6 cellular contexts compared by ENCODE assay signal in the genomic region with DNA sequence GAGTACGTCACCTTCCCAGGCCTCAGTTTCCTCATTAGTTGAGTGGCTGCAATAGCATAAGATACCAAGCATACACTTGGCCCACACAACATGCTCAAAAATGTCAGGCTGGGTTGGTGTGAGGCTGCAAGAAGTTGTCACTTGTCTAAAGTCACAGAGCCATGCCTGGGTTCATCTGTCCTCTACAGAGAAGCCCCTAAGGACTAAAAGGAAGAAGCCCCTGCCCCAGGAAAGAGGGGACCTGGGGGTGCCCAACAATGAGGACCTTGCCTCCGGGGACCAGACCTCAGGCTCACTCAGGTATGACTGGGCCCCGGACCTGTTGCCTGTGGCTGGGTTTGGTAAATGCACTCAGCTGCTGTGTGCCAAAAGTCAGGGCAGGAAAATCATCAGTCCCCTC.
"Had no signal": no experiment of that assay in that cellular context is flagged by ENCODE, and none has a peak within 500 bp of the region (broad histone marks: within the 10 kb centered on the region; RNA-seq: fewer than 3 reads in every experiment).

No MANE protein-coding gene starts in this region.

- DNase-seq: GOT3, H7, HFFc6 had no signal

- H3K9me3 ChIP-seq: HAP-1 had no signal

- H3K4me3 ChIP-seq: GM23248, HAP-1 had no signal

- H3K27ac ChIP-seq: GM23248, HL-60 had no signal

- H3K4me1 ChIP-seq: HAP-1 had no signal
